ENCODE assay signal across 8 cellular contexts in genomic region chr14:68663385-68664076, GRCh38.
A peak's percentile ranks its signal among the peaks of the same experiment; 100 is the strongest.
DNase-seq lines count a peak whose midpoint lies in the region; ATAC-seq lines count a peak whose summit lies in the region.

No MANE protein-coding gene starts in this region.

- in situ Hi-C loops in HAP-1 (cut with MboI; ENCODE audit: low sequenced_read_pairs), result no loop called here

- H3K9me3 Mint-ChIP-seq in naive thymus-derived CD8-positive, alpha-beta T cell, result no peaks in the 10 kb centered on the region

- H3K4me1 ChIP-seq in HAP-1, result no peaks in the 10 kb centered on the region

- no peaks in the 10 kb centered on the region for H3K9me3 ChIP-seq in HAP-1

- H3K27me3 Mint-ChIP-seq in naive thymus-derived CD8-positive, alpha-beta T cell, result no peaks in the 10 kb centered on the region

- peaks cover 23 to 40% (median 28%) of the 10 kb centered on the region in 4 donors for H3K4me1 Mint-ChIP-seq in naive thymus-derived CD8-positive, alpha-beta T cell

- H3K4me3 Mint-ChIP-seq in naive thymus-derived CD8-positive, alpha-beta T cell, result peak overlapping the region; percentile 37 to 86 (median 60)

- ATAC-seq in GM18868 (IDR thresholded peaks at IDR 0.05; ENCODE audit: unreplicated experiment) (peak; percentile 83), HG02870 (IDR thresholded peaks at IDR 0.05; ENCODE audit: unreplicated experiment) (peak; percentile 74)
- no peak for ATAC-seq in naive thymus-derived CD8-positive, alpha-beta T cell

- H3K27ac Mint-ChIP-seq in naive thymus-derived CD8-positive, alpha-beta T cell, result peak overlapping the region in 8 of 10 donors; percentile 21 to 87 (median 68)

- H3K4me3 ChIP-seq in HAP-1, result no peak overlapping the region

- POLR2A ChIA-PET in naive thymus-derived CD8-positive, alpha-beta T cell (lab: Charles Lee), result interaction anchor here (0.8 to 1.2 kb wide), 3 partner anchors 20 to 381 kb away, joined by 3 read pairs; no protein-coding TSS in a partner anchor

- H3K27me3 ChIP-seq in HAP-1 (ENCODE audit: low read depth), result no peaks in the 10 kb centered on the region

- no peaks in the 10 kb centered on the region for H3K36me3 Mint-ChIP-seq in naive thymus-derived CD8-positive, alpha-beta T cell

- no peaks in the 10 kb centered on the region for H3K36me3 ChIP-seq in HAP-1 (replicated peaks)

- DNase-seq in activated CD8-positive, alpha-beta memory T cell treated with anti-CD3 and anti-CD28 coated beads, Interleukin-2, amount 50 U/mL, for 4 hours, result peak; percentile 24
- DNase-seq in naive thymus-derived CD8-positive, alpha-beta T cell, result no peak
- DNase-seq in HAP-1 (ENCODE audit: low spot score in 2 of 2) (no peak), mucosa of gallbladder (ENCODE audit: low spot score) (no peak), NCI-H2081 (lab: John Stamatoyannopoulos, UW) (no peak), putamen (ENCODE audit: low spot score) (no peak)

Comparison
In these comparisons a context has a peak if more than half of its experiments do, and no peak if none do; other contexts are left out.
1. ATAC-seq: peak in GM18868 (single experiment) and HG02870 (single experiment); none in naive thymus-derived CD8-positive, alpha-beta T cell (0 of 2).